Comparison of ENCODE assay signal across 14 cellular contexts in genomic region chr4:108988514-108989195, GRCh38.
DNase-seq lines count a peak whose midpoint lies in the region; ATAC-seq and TF ChIP-seq lines count a peak whose summit lies in the region.
"Had no signal": no experiment of that assay in that cellular context is flagged by ENCODE, and none has a peak within 500 bp of the region (broad histone marks: within the 10 kb centered on the region; RNA-seq: fewer than 3 reads in every experiment).

No MANE protein-coding gene starts in this region.

- H3K4me3 ChIP-seq in GM23338 = no peak overlapping the region
- H3K4me3 ChIP-seq: dorsolateral prefrontal cortex had no signal

- in situ Hi-C loops in GM13977 (cut with MboI; ENCODE audit: low pct_unique_long_range_greater_than_20kb, low sequenced_read_pairs, unreplicated experiment) = no loop called here

- H3K4me1 Mint-ChIP-seq in GM23338 = no peaks in the 10 kb centered on the region; the same call in 2 of the 3 replicates
- H3K4me1 Mint-ChIP-seq: CD4-positive, alpha-beta memory T cell had no signal

- no peak overlapping the region for H3K4me2 ChIP-seq in GM23338

- H3K27ac ChIP-seq in GM23338 (ENCODE audit: low read depth) = no peak overlapping the region
- H3K27ac ChIP-seq: dorsolateral prefrontal cortex had no signal

- peaks cover 9% of the 10 kb centered on the region; the same call in 1 of the 2 replicates for H3K9me2 ChIP-seq in GM23338 (ENCODE audit: insufficient read depth)

- no peaks in the 10 kb centered on the region for H4K20me1 ChIP-seq in GM23338 (replicated peaks; ENCODE audit: insufficient read depth)

- DNase-seq in left kidney (ENCODE audit: low read depth, low spot score) (peak; percentile 20), GM13977 (ENCODE audit: low spot score) (no peak), GM23338 (ENCODE audit: low spot score) (no peak), ecto neural progenitor cell (ENCODE audit: low spot score) (no peak)
- DNase-seq: activated CD4-positive, alpha-beta T cell treated with anti-CD3 and anti-CD28 coated beads for 48 hours; CD4-positive, alpha-beta memory T cell; dorsolateral prefrontal cortex; NCI-H774; occipital lobe; RPMI8226 had no signal

- H3K27me3 ChIP-seq in GM23338 (ENCODE audit: insufficient read depth) = no peaks in the 10 kb centered on the region
- H3K27me3 ChIP-seq: dorsolateral prefrontal cortex had no signal

- H3F3A ChIP-seq in GM23338 (replicated peaks; ENCODE audit: low read depth) = no peaks in the 10 kb centered on the region

- H3K4me3 Mint-ChIP-seq in GM23338 = no peak overlapping the region
- H3K4me3 Mint-ChIP-seq: CD4-positive, alpha-beta memory T cell; T-helper 1 cell treated with Interleukin-12 subunit alpha and Interleukin-12 subunit beta and Interleukin-4 antibody, amounts not matched to agents 30 μg/mL and 1 μg/mL, for 36 hours had no signal

- H3K4me1 ChIP-seq in GM23338 (ENCODE audit: insufficient read depth) = 0 out of 2 replicates have a peak, but pooled peaks cover 3% of the 10 kb centered on the region

- no peaks in the 10 kb centered on the region for H3K36me3 ChIP-seq in GM23338 (ENCODE audit: insufficient read depth)

- ATAC-seq in GM19043 (IDR thresholded peaks at IDR 0.05; ENCODE audit: low read depth, unreplicated experiment) (peak; percentile 60), HG02588 (IDR thresholded peaks at IDR 0.05; ENCODE audit: unreplicated experiment) (peak; percentile 81), HG03460 (IDR thresholded peaks at IDR 0.05; ENCODE audit: unreplicated experiment) (peak; percentile 84), GM23338 (no peak)

- TF ChIP-seq CTCF in GM13977 (IDR thresholded peaks at IDR 0.05; ENCODE audit: extremely low read depth, insufficient read depth, missing control alignments) (no peak), GM23338 (conservative IDR thresholded peaks at IDR 0.05; ENCODE audit: low read depth in 2 of 2) (no peak)

- no peaks in the 10 kb centered on the region for H3K27me3 Mint-ChIP-seq in GM23338 (ENCODE audit: insufficient read depth, low read depth, poor library complexity)

- H3K27ac Mint-ChIP-seq in GM23338 = no peak overlapping the region
- H3K27ac Mint-ChIP-seq: CD4-positive, alpha-beta memory T cell; T-helper 1 cell treated with Interleukin-12 subunit alpha and Interleukin-12 subunit beta and Interleukin-4 antibody, amounts not matched to agents 30 μg/mL and 1 μg/mL, for 36 hours had no signal

- H3K36me3 Mint-ChIP-seq in GM23338 (ENCODE audit: low read depth) = peaks cover 1% of the 10 kb centered on the region; the same call in 1 of the 3 replicates
- H3K36me3 Mint-ChIP-seq: CD4-positive, alpha-beta memory T cell had no signal

- no peaks in the 10 kb centered on the region; the same call in 1 of the 3 replicates for H3K9me3 Mint-ChIP-seq in GM23338
- H3K9me3 Mint-ChIP-seq: CD4-positive, alpha-beta memory T cell; T-helper 1 cell treated with Interleukin-12 subunit alpha and Interleukin-12 subunit beta and Interleukin-4 antibody, amounts not matched to agents 30 μg/mL and 1 μg/mL, for 36 hours had no signal

- H3K79me2 ChIP-seq in GM23338 (replicated peaks; ENCODE audit: insufficient read depth) = no peaks in the 10 kb centered on the region

- H2AFZ ChIP-seq in GM23338 = no peak overlapping the region

TF ChIP-seq in GM23338, 12 proteins besides CTCF, POLR2A, EP300 and RAD21 (continues in another document):
- TF ChIP-seq JUNB (IDR thresholded peaks at IDR 0.05; ENCODE audit: unreplicated experiment) (no peak), ZNF114 (CRISPR knock-in tag; IDR thresholded peaks at IDR 0.05) (no peak), ETS1 (IDR thresholded peaks at IDR 0.05) (no peak), POLR2AphosphoS5 (IDR thresholded peaks at IDR 0.05; ENCODE audit: low read depth) (no peak), STAT1 (IDR thresholded peaks at IDR 0.05; ENCODE audit: unreplicated experiment) (no peak), EZH2phosphoT487 (IDR thresholded peaks at IDR 0.05; ENCODE audit: unreplicated experiment) (no peak), ZNF331 (CRISPR knock-in tag; IDR thresholded peaks at IDR 0.05; ENCODE audit: low read depth) (no peak), REST (IDR thresholded peaks at IDR 0.05; ENCODE audit: unreplicated experiment) (no peak), CREB1 (CRISPR knock-in tag; IDR thresholded peaks at IDR 0.05; ENCODE audit: low read depth) (no peak), EZH2 (IDR thresholded peaks at IDR 0.05; ENCODE audit: low read depth, unreplicated experiment) (no peak), NANOG (IDR thresholded peaks at IDR 0.05; ENCODE audit: borderline replicate concordance) (no peak)
